1 cellular context compared by ENCODE assay signal in the genomic region with DNA sequence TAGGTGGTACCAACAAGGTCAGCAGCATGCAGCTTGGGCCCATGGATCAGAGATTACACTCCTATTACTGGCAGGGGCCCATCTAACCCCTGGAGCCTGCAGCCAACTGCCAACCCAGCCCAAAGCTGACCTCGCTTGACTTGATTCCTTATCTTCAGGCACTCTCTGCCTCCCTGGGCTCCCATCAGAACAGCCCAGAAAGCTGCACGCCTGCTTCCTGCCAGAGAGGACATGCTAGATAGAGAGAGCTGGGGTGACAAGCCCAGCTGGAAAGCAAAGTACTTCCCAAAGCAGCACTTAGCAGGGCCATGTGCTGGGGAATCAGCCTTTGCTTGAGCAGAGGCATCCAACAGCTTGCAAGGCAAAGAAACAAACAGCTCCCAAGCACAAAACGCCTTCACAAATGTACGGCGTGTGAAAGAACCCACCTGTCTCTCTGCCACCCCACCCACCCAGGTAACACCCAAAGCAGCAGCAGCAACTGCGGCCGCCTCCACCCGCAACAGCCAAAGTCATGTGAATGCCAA.
TF ChIP-seq lines count a peak whose summit lies in the region.

No MANE protein-coding gene starts in this region.

TF ChIP-seq in K562, 482 proteins besides CTCF, POLR2A, EP300 and RAD21 (continued from another document and continues in another):
- TF ChIP-seq, protein P1, sequence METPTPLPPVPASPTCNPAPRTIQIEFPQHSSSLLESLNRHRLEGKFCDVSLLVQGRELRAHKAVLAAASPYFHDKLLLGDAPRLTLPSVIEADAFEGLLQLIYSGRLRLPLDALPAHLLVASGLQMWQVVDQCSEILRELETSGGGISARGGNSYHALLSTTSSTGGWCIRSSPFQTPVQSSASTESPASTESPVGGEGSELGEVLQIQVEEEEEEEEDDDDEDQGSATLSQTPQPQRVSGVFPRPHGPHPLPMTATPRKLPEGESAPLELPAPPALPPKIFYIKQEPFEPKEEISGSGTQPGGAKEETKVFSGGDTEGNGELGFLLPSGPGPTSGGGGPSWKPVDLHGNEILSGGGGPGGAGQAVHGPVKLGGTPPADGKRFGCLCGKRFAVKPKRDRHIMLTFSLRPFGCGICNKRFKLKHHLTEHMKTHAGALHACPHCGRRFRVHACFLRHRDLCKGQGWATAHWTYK (CRISPR knock-in tag; IDR thresholded peaks at IDR 0.05), result no peak
- peak; percentile 94 for TF ChIP-seq TRIM24 (IDR thresholded peaks at IDR 0.05)
- TF ChIP-seq IFI16 (CRISPR knock-in tag; IDR thresholded peaks at IDR 0.05), result no peak
- TF ChIP-seq ZNF551 (CRISPR knock-in tag; IDR thresholded peaks at IDR 0.05), result no peak
- TF ChIP-seq JUNB (CRISPR knock-in tag; conservative IDR thresholded peaks at IDR 0.05), result no peak
- no peak for TF ChIP-seq E4F1 (CRISPR knock-in tag; IDR thresholded peaks at IDR 0.05; ENCODE audit: borderline replicate concordance)
- no peak for TF ChIP-seq DIDO1 (tag; IDR thresholded peaks at IDR 0.05; ENCODE audit: low read depth)
- TF ChIP-seq RFX5 (IDR thresholded peaks at IDR 0.05; ENCODE audit: low read depth, low read length), result no peak
- TF ChIP-seq PTBP1 (IDR thresholded peaks at IDR 0.05; ENCODE audit: low read depth, low read length), result no peak
- no peak for TF ChIP-seq FOS (IDR thresholded peaks at IDR 0.05; ENCODE audit: extremely low read depth, insufficient read length)
- no peak for TF ChIP-seq ZNF707 (CRISPR knock-in tag; conservative IDR thresholded peaks at IDR 0.05)
- TF ChIP-seq, protein P2, sequence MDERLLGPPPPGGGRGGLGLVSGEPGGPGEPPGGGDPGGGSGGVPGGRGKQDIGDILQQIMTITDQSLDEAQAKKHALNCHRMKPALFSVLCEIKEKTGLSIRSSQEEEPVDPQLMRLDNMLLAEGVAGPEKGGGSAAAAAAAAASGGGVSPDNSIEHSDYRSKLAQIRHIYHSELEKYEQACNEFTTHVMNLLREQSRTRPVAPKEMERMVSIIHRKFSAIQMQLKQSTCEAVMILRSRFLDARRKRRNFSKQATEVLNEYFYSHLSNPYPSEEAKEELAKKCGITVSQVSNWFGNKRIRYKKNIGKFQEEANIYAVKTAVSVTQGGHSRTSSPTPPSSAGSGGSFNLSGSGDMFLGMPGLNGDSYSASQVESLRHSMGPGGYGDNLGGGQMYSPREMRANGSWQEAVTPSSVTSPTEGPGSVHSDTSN (CRISPR knock-in tag; IDR thresholded peaks at IDR 0.05; ENCODE audit: low read depth), result no peak
- TF ChIP-seq, protein P2 (tag; conservative IDR thresholded peaks at IDR 0.05; ENCODE audit: low read depth), result peak; percentile 45; the same call in 1 of the 2 replicates
- TF ChIP-seq GABPA (tag; conservative IDR thresholded peaks at IDR 0.05; ENCODE audit: low read depth), result peak; percentile 45; the same call in 1 of the 2 replicates
- TF ChIP-seq HES1 (IDR thresholded peaks at IDR 0.05; ENCODE audit: low read depth), result no peak
- TF ChIP-seq ZNF668 (CRISPR knock-in tag; IDR thresholded peaks at IDR 0.05), result no peak
- TF ChIP-seq ZMIZ1 (IDR thresholded peaks at IDR 0.05; ENCODE audit: low read depth in 2 of 2, low read length in 2 of 2), result peak in 1 of 2 experiments; percentile 94; a peak in 2 of 4 replicates
- TF ChIP-seq, protein P3, sequence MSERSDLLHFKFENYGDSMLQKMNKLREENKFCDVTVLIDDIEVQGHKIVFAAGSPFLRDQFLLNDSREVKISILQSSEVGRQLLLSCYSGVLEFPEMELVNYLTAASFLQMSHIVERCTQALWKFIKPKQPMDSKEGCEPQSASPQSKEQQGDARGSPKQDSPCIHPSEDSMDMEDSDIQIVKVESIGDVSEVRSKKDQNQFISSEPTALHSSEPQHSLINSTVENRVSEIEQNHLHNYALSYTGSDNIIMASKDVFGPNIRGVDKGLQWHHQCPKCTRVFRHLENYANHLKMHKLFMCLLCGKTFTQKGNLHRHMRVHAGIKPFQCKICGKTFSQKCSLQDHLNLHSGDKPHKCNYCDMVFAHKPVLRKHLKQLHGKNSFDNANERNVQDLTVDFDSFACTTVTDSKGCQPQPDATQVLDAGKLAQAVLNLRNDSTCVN (CRISPR knock-in tag; IDR thresholded peaks at IDR 0.05), result no peak
- TF ChIP-seq HOMEZ (CRISPR knock-in tag; IDR thresholded peaks at IDR 0.05), result no peak
- no peak for TF ChIP-seq BRCA1 (IDR thresholded peaks at IDR 0.05)
- TF ChIP-seq BRCA1 (CRISPR knock-in tag; IDR thresholded peaks at IDR 0.05), result no peak
- TF ChIP-seq GATAD2A (IDR thresholded peaks at IDR 0.05), result peak; percentile 54; the same call in 1 of the 2 replicates
- TF ChIP-seq NCOA1 (IDR thresholded peaks at IDR 0.05; ENCODE audit: low read depth), result peak; percentile 94; the same call in 1 of the 2 replicates
- no peak for TF ChIP-seq NFIX (CRISPR knock-in tag; IDR thresholded peaks at IDR 0.05; ENCODE audit: low read depth)
- TF ChIP-seq ZFX (CRISPR knock-in tag; IDR thresholded peaks at IDR 0.05), result 0 out of 2 replicates have a peak, but pooled peaks have one; percentile 21
- peak; percentile 11; the same call in 1 of the 2 replicates for TF ChIP-seq MITF (IDR thresholded peaks at IDR 0.05)
- TF ChIP-seq CTCFL (IDR thresholded peaks at IDR 0.05; ENCODE audit: borderline replicate concordance, insufficient read depth, low read depth, low read length, poor library complexity, severe bottlenecking), result no peak
- no peak for TF ChIP-seq ZNF445 (CRISPR knock-in tag; IDR thresholded peaks at IDR 0.05; ENCODE audit: low read depth)
- no peak for TF ChIP-seq ZNF764 (CRISPR knock-in tag; IDR thresholded peaks at IDR 0.05; ENCODE audit: low read depth)
- no peak for TF ChIP-seq HNRNPK (IDR thresholded peaks at IDR 0.05; ENCODE audit: low read depth, low read length, poor library complexity, severe bottlenecking)
- TF ChIP-seq OTX1 (CRISPR knock-in tag; IDR thresholded peaks at IDR 0.05), result no peak
- no peak for TF ChIP-seq FOXO4 (CRISPR knock-in tag; IDR thresholded peaks at IDR 0.05)
